23 cellular contexts compared by ENCODE assay signal in the genomic region with DNA sequence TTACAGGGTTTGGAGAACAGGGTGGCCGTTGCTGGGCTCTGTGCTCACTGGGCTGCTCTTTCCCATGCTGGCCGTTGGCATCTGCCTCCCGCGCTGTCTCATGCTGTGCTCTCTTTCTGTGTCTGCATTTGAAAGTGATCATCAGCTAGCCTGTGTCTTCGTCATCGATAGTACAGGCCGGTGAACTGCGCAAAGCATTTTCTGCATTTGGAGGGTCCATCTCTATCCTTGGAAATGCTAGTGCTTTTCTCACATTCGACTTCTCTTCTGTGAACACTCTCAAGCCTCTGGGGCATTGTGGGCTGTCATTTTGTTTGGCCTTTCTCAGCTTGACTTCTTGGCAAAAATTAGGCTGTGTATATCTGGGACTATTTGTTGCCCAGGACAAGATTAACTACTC. TPM values are rescaled to one million over a fixed set of nuclear protein-coding genes. Genes with fewer than 3 reads are reported as not detected.
DNase-seq lines count a peak whose midpoint lies in the region; ATAC-seq and TF ChIP-seq lines count a peak whose summit lies in the region.
"Had no signal": no experiment of that assay in that cellular context is flagged by ENCODE, and none has a peak within 500 bp of the region (broad histone marks: within the 10 kb centered on the region; RNA-seq: fewer than 3 reads in every experiment).

No MANE protein-coding gene starts in this region.

- H3K27me3 Mint-ChIP-seq in GM23338 (ENCODE audit: insufficient read depth, low read depth, poor library complexity): peaks cover 8% of the 10 kb centered on the region
- H3K27me3 Mint-ChIP-seq in activated CD8-positive, alpha-beta T cell treated with anti-CD3 and anti-CD28 coated beads for 36 hours: peaks cover 3% of the 10 kb centered on the region

- H3K36me3 ChIP-seq in GM23338 (ENCODE audit: insufficient read depth) (no peaks in the 10 kb centered on the region), SJSA1 (0 out of 2 replicates have a peak, but pooled peaks cover 3% of the 10 kb centered on the region), ectodermal cell (ENCODE audit: control insufficient read depth, insufficient read depth, low read length) (no peaks in the 10 kb centered on the region), neuron (ENCODE audit: insufficient read depth, low read length) (no peaks in the 10 kb centered on the region), ovary (no peaks in the 10 kb centered on the region)
- H3K36me3 ChIP-seq: adrenal gland, right atrium auricular region had no signal

- TF ChIP-seq EP300 in ovary (IDR thresholded peaks at IDR 0.05): no peak

- H3K4me2 ChIP-seq in GM23338: no peak overlapping the region
- H3K4me2 ChIP-seq: smooth muscle cell had no signal

- no peaks in the 10 kb centered on the region for H3K9me3 Mint-ChIP-seq in GM23338
- no peaks in the 10 kb centered on the region for H3K9me3 Mint-ChIP-seq in activated CD8-positive, alpha-beta T cell treated with anti-CD3 and anti-CD28 coated beads for 36 hours
- H3K9me3 Mint-ChIP-seq: activated naive CD4-positive, alpha-beta T cell treated with anti-CD3 and anti-CD28 coated beads, Interleukin-2, amount 10 ng/mL, durations not matched to agents 7 days and 5 days; CD4-positive, alpha-beta T cell; natural killer cell had no signal

- H3F3A ChIP-seq in GM23338 (replicated peaks; ENCODE audit: low read depth): no peaks in the 10 kb centered on the region

- H2AFZ ChIP-seq in GM23338 (peak overlapping the region; percentile 70; the same call in 1 of the 2 replicates), neuron (ENCODE audit: low read depth, low read length) (no peak overlapping the region)
- H2AFZ ChIP-seq: parathyroid adenoma had no signal

- H3K27me3 ChIP-seq in GM23338 (ENCODE audit: insufficient read depth): no peaks in the 10 kb centered on the region
- no peaks in the 10 kb centered on the region for H3K27me3 ChIP-seq in SJSA1 (replicated peaks)
- H3K27me3 ChIP-seq in ectodermal cell (ENCODE audit: control insufficient read depth, insufficient read depth, low read length, poor library complexity, severe bottlenecking): no peaks in the 10 kb centered on the region
- H3K27me3 ChIP-seq in neuron (ENCODE audit: insufficient read depth, low read length): no peaks in the 10 kb centered on the region
- H3K27me3 ChIP-seq in ovary: no peaks in the 10 kb centered on the region
- H3K27me3 ChIP-seq: adrenal gland, right atrium auricular region had no signal

- H3K9me3 ChIP-seq in SJSA1 (replicated peaks) (no peaks in the 10 kb centered on the region), ectodermal cell (ENCODE audit: control insufficient read depth, low read length) (no peaks in the 10 kb centered on the region), neuron (ENCODE audit: low read length) (no peaks in the 10 kb centered on the region), ovary (no peaks in the 10 kb centered on the region)
- H3K9me3 ChIP-seq: adrenal gland, right atrium auricular region had no signal

- TF ChIP-seq POLR2A in ovary (IDR thresholded peaks at IDR 0.05): no peak

- 54 to 56% methylated on average over 9 of the region's 9 CpGs for WGBS in ectodermal cell, 2 experiments
- 51 to 63% (median 54%) methylated on average over 9 of the region's 9 CpGs for WGBS in ovary, 3 donors

- POLR2A ChIA-PET in activated CD8-positive, alpha-beta T cell treated with anti-CD3 and anti-CD28 coated beads for 36 hours (lab: Charles Lee): interaction anchor here (1.2 to 4.1 kb wide), 2 partner anchors 10 to 16 kb away, joined by 3 to 15 read pairs; no protein-coding TSS in a partner anchor

- intact Hi-C loops in ovary (cut with DNase I): no loop called here
- intact Hi-C loops in activated CD8-positive, alpha-beta T cell treated with anti-CD3 and anti-CD28 coated beads for 36 hours (cut with micrococcal nuclease): no loop called here

- CTCF ChIA-PET in activated CD8-positive, alpha-beta T cell treated with anti-CD3 and anti-CD28 coated beads for 36 hours (lab: Charles Lee): no interaction called here

- H3K4me3 ChIP-seq in GM23338: no peak overlapping the region
- no peak overlapping the region for H3K4me3 ChIP-seq in SJSA1
- H3K4me3 ChIP-seq in ectodermal cell (ENCODE audit: insufficient read depth, low read depth, low read length): no peak overlapping the region
- H3K4me3 ChIP-seq in neuron (ENCODE audit: low read length): peak overlapping the region; percentile 1
- no peak overlapping the region for H3K4me3 ChIP-seq in ovary
- H3K4me3 ChIP-seq: adrenal gland, right atrium auricular region, smooth muscle cell had no signal

- no peaks in the 10 kb centered on the region for H3K36me3 Mint-ChIP-seq in GM23338 (ENCODE audit: low read depth)
- H3K36me3 Mint-ChIP-seq in activated CD8-positive, alpha-beta T cell treated with anti-CD3 and anti-CD28 coated beads for 36 hours (ENCODE audit: low read depth): no peaks in the 10 kb centered on the region
- H3K36me3 Mint-ChIP-seq: activated naive CD4-positive, alpha-beta T cell treated with anti-CD3 and anti-CD28 coated beads, Interleukin-2, amount 10 ng/mL, durations not matched to agents 7 days and 5 days; natural killer cell had no signal

- ATAC-seq in GM23338: peak; percentile 15; the same call in 2 of the 3 replicates
- no peak for ATAC-seq in GM18520 (IDR thresholded peaks at IDR 0.05; ENCODE audit: unreplicated experiment)
- ATAC-seq in activated CD8-positive, alpha-beta T cell treated with anti-CD3 and anti-CD28 coated beads for 36 hours: no peak
- ATAC-seq: activated CD8-positive, alpha-beta T cell treated with anti-CD3 and anti-CD28 coated beads, Interleukin-2, amount 10 ng/mL, durations not matched to agents 7 days and 5 days; natural killer cell; Right ventricle myocardium inferior; stimulated activated naive CD8-positive, alpha-beta T cell treated with anti-CD3 and anti-CD28 coated beads, Interleukin-15, Interleukin-2, amounts not matched to agents 100 U/mL and 50 U/mL, for 24 hours had no signal

- no peaks in the 10 kb centered on the region for H3K9me2 ChIP-seq in GM23338 (ENCODE audit: insufficient read depth)

- H3K27ac Mint-ChIP-seq in GM23338: no peak overlapping the region
- H3K27ac Mint-ChIP-seq in activated CD8-positive, alpha-beta T cell treated with anti-CD3 and anti-CD28 coated beads for 36 hours: no peak overlapping the region
- H3K27ac Mint-ChIP-seq: activated CD8-positive, alpha-beta T cell treated with anti-CD3 and anti-CD28 coated beads, Interleukin-2, amount 10 ng/mL, durations not matched to agents 7 days and 5 days; activated naive CD4-positive, alpha-beta T cell treated with anti-CD3 and anti-CD28 coated beads, Interleukin-2, amount 10 ng/mL, durations not matched to agents 7 days and 5 days; CD4-positive, alpha-beta T cell; natural killer cell had no signal

- H3K4me1 ChIP-seq in GM23338 (ENCODE audit: insufficient read depth): no peaks in the 10 kb centered on the region
- H3K4me1 ChIP-seq in SJSA1 (replicated peaks): peaks cover 20% of the 10 kb centered on the region
- peaks cover 6% of the 10 kb centered on the region for H3K4me1 ChIP-seq in ectodermal cell (ENCODE audit: control insufficient read depth, insufficient read depth, low read length)
- H3K4me1 ChIP-seq in neuron (ENCODE audit: insufficient read depth, low read length): peaks cover 13% of the 10 kb centered on the region
- H3K4me1 ChIP-seq in ovary (ENCODE audit: insufficient read depth): no peaks in the 10 kb centered on the region
- H3K4me1 ChIP-seq: parathyroid adenoma had no signal

- H3K27ac ChIP-seq in GM23338 (ENCODE audit: low read depth) (no peak overlapping the region), SJSA1 (peak overlapping the region; percentile 6; the same call in 1 of the 2 replicates), ectodermal cell (ENCODE audit: insufficient read depth, low read depth, low read length, poor library complexity, severe bottlenecking) (peak overlapping the region; percentile 60), ovary (no peak overlapping the region)
- H3K27ac ChIP-seq: adrenal gland, parathyroid adenoma, right atrium auricular region had no signal

- DNase-seq in GM23338 (ENCODE audit: low spot score): no peak
- DNase-seq in SJSA1 (ENCODE audit: low read depth in 1 of 2, low spot score in 2 of 2): no peak
- no peak for DNase-seq in ovary
- no peak for DNase-seq in activated CD8-positive, alpha-beta T cell treated with anti-CD3 and anti-CD28 coated beads for 36 hours
- DNase-seq: activated CD8-positive, alpha-beta T cell treated with anti-CD3 and anti-CD28 coated beads, Interleukin-2, amount 10 ng/mL, durations not matched to agents 7 days and 5 days; activated naive CD4-positive, alpha-beta T cell treated with anti-CD3 and anti-CD28 coated beads, Interleukin-2, amount 10 ng/mL, durations not matched to agents 7 days and 5 days; adrenal gland; AML-193; CD4-positive, alpha-beta T cell; DND-41; natural killer cell; NCI-H1092 treated with DMSO at 0.1 percent for 48 hours; NCI-H187 treated with DMSO at 0.1 percent for 48 hours; NCI-H2171 treated with DMSO at 0.1 percent for 48 hours; NCI-H524 treated with DMSO at 0.1 percent for 48 hours; stimulated activated naive CD8-positive, alpha-beta T cell treated with anti-CD3 and anti-CD28 coated beads, Interleukin-15, Interleukin-2, amounts not matched to agents 100 U/mL and 50 U/mL, for 24 hours had no signal

- no peaks in the 10 kb centered on the region for H3K79me2 ChIP-seq in GM23338 (replicated peaks; ENCODE audit: insufficient read depth)
- H3K79me2 ChIP-seq: parathyroid adenoma had no signal

- H3K4me1 Mint-ChIP-seq in GM23338: peaks cover 8% of the 10 kb centered on the region; the same call in 1 of the 3 replicates
- peaks cover 8% of the 10 kb centered on the region for H3K4me1 Mint-ChIP-seq in activated CD8-positive, alpha-beta T cell treated with anti-CD3 and anti-CD28 coated beads for 36 hours (ENCODE audit: low read depth)

- no peak overlapping the region for H3K4me3 Mint-ChIP-seq in GM23338
- H3K4me3 Mint-ChIP-seq in activated CD8-positive, alpha-beta T cell treated with anti-CD3 and anti-CD28 coated beads for 36 hours: no peak overlapping the region
- H3K4me3 Mint-ChIP-seq: activated CD8-positive, alpha-beta T cell treated with anti-CD3 and anti-CD28 coated beads, Interleukin-2, amount 10 ng/mL, durations not matched to agents 7 days and 5 days; activated naive CD4-positive, alpha-beta T cell treated with anti-CD3 and anti-CD28 coated beads, Interleukin-2, amount 10 ng/mL, durations not matched to agents 7 days and 5 days; CD4-positive, alpha-beta T cell; natural killer cell had no signal

- no peaks in the 10 kb centered on the region for H4K20me1 ChIP-seq in GM23338 (replicated peaks; ENCODE audit: insufficient read depth)

- TF ChIP-seq CTCF in GM23338 (conservative IDR thresholded peaks at IDR 0.05; ENCODE audit: low read depth in 2 of 2) (no peak), ovary (IDR thresholded peaks at IDR 0.05) (no peak)
- TF ChIP-seq CTCF in activated CD8-positive, alpha-beta T cell treated with anti-CD3 and anti-CD28 coated beads for 36 hours (IDR thresholded peaks at IDR 0.05): no peak

RNA-seq across cellular contexts. Expression of gene SNHG17, which starts 6.8 kb away (rescaled TPM):
- total RNA-seq in GM23338 (2014; rRNA removed; shearing (Covaris generic)): 22.2 and 25.4 TPM in 2 replicates
- polyA plus RNA-seq in GM23338 (2016; fragmentation: Nextera tagmentation; extraction: Ambion mirVana): 76.1 and 80.1 TPM in 2 replicates
- 10.3 and 16.2 TPM in 2 replicates for total RNA-seq in SJSA1 (2014; rRNA removed; shearing (Covaris generic))
- polyA plus RNA-seq in ectodermal cell (2013, experiment 1 of 4): 113 TPM
- 94.9 TPM for polyA plus RNA-seq in ectodermal cell (2013, experiment 2 of 4)
- 80.7 TPM for polyA plus RNA-seq in ectodermal cell (2013, experiment 3 of 4)
- polyA plus RNA-seq in ectodermal cell (2013, experiment 4 of 4): 89.6 TPM
- total RNA-seq in ovary: 10 to 100 TPM; 22.9 to 72.2 (median 40.1) TPM
- polyA plus RNA-seq in ovary: 10 to 100 TPM; 22.8 to 41.7 TPM
- 100 to 1,000 TPM; 154 to 159 TPM for total RNA-seq in activated CD8-positive, alpha-beta T cell treated with anti-CD3 and anti-CD28 coated beads for 36 hours

RNA-seq across cellular contexts. Expression of gene RALGAPB, which starts 30.7 kb away (rescaled TPM):
- total RNA-seq in GM23338 (2014; rRNA removed; shearing (Covaris generic)): 39.1 and 40.4 TPM in 2 replicates
- 7.7 and 10.2 TPM in 2 replicates for polyA plus RNA-seq in GM23338 (2016; fragmentation: Nextera tagmentation; extraction: Ambion mirVana)
- 17.6 and 21.9 TPM in 2 replicates for total RNA-seq in SJSA1 (2014; rRNA removed; shearing (Covaris generic))
- 33.7 TPM for polyA plus RNA-seq in ectodermal cell (2013, experiment 1 of 4)
- 32.7 TPM for polyA plus RNA-seq in ectodermal cell (2013, experiment 2 of 4)
- polyA plus RNA-seq in ectodermal cell (2013, experiment 3 of 4): 23.1 TPM
- 27.2 TPM for polyA plus RNA-seq in ectodermal cell (2013, experiment 4 of 4)
- 10 to 100 TPM; 27.0 to 41.3 (median 32.5) TPM for total RNA-seq in ovary
- polyA plus RNA-seq in ovary: 10 to 100 TPM; 10.4 to 26.3 TPM
- 10 to 100 TPM; 19.8 to 21.3 TPM for total RNA-seq in activated CD8-positive, alpha-beta T cell treated with anti-CD3 and anti-CD28 coated beads for 36 hours

Comparison
In these comparisons a context has a peak if more than half of its experiments do, and no peak if none do; other contexts are left out.
1. H3K27ac ChIP-seq: peak in SJSA1 (single experiment) and ectodermal cell (single experiment); none in GM23338 (single experiment) and ovary (0 of 2).